17 cellular contexts compared by ENCODE assay signal in the genomic region with DNA sequence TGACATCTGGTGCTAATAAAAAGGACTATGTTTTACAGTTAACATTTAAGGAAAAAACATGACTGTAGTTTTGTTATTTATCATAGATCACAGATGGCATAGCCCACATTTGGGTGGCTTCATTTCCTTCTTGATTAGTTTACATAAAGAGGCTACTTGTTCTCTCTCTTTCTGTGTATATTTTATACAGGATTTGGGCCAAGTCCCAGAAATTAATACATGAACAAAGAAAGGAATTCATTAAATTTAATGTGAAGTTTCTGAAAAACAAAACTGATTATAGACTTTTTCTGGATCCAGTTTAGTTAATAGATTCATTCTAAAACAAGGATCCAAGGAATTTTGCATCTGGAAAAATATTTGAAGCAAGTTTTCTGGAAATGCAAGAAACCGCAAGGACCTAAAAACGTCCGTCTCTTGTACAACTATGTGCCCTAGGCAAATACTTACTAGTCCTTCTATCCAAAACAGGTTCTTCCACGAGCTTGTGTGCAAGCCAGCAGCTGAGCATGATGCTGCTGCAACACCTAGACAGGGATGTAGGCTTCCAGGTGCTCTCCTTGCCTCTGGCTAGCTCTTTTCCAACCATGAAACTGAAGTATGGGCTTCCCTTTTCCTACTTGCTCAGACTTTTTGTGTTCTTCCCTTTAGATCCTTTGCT.
DNase-seq lines count a peak whose midpoint lies in the region; ATAC-seq, FAIRE-seq and TF ChIP-seq lines count a peak whose summit lies in the region.
"Had no signal": no experiment of that assay in that cellular context is flagged by ENCODE, and none has a peak within 500 bp of the region (broad histone marks: within the 10 kb centered on the region; RNA-seq: fewer than 3 reads in every experiment).

No MANE protein-coding gene starts in this region.

- intact Hi-C loops in left ventricle myocardium inferior (cut with micrococcal nuclease) (no loop called here), left ventricle myocardium superior (cut with micrococcal nuclease) (no loop called here), left lung (cut with DNase I) (no loop called here)

- TF ChIP-seq CTCF in left ventricle myocardium inferior (IDR thresholded peaks at IDR 0.05; ENCODE audit: borderline replicate concordance), result no peak
- TF ChIP-seq CTCF in bronchial epithelial cell (IDR thresholded peaks at IDR 0.05; ENCODE audit: insufficient read depth, low read length, severe bottlenecking), result no peak
- TF ChIP-seq CTCF in left lung (IDR thresholded peaks at IDR 0.05), result no peak

- no peak for ATAC-seq in left ventricle myocardium superior
- ATAC-seq in left lung, result peak; percentile 95
- no peak for ATAC-seq in GM21367 (IDR thresholded peaks at IDR 0.05; ENCODE audit: unreplicated experiment)
- ATAC-seq in HG03045 (IDR thresholded peaks at IDR 0.05; ENCODE audit: unreplicated experiment), result no peak
- ATAC-seq: activated naive CD8-positive, alpha-beta T cell treated with anti-CD3 and anti-CD28 coated beads, Interleukin-2, amount 50 U/mL, for 24 hours; activated T-cell treated with anti-CD3 and anti-CD28 coated beads, Interleukin-2, amount 50 U/mL, for 4 hours; Panc1; stimulated activated memory B cell treated with anti-CD40 and anti-IgM and Interleukin-4, amounts not matched to agents 10 μg/mL and 1 μg/mL and 100 μg/mL, for 72 hours had no signal

- no peak overlapping the region for H3K4me3 ChIP-seq in left ventricle myocardium inferior
- no peak overlapping the region for H3K4me3 ChIP-seq in bronchial epithelial cell (ENCODE audit: low read depth, low read length)
- no peak overlapping the region for H3K4me3 ChIP-seq in left lung
- H3K4me3 ChIP-seq: vagina had no signal

- H3K4me1 ChIP-seq in left ventricle myocardium inferior (no peaks in the 10 kb centered on the region), left lung (peaks cover 0 to 4% of the 10 kb centered on the region in 2 donors)

- H3K27ac ChIP-seq in left ventricle myocardium inferior (replicated peaks), result peak overlapping the region; percentile 7
- peak overlapping the region in 1 of 2 donors; percentile 5 for H3K27ac ChIP-seq in left lung
- H3K27ac ChIP-seq: vagina had no signal

- H3K9me3 ChIP-seq in left ventricle myocardium inferior (replicated peaks) (no peaks in the 10 kb centered on the region), left lung (no peaks in the 10 kb centered on the region)
- H3K9me3 ChIP-seq: vagina had no signal

- FAIRE-seq in bronchial epithelial cell (lab: Jason Lieb, UNC), result no peak
- FAIRE-seq: H54 had no signal

- DNase-seq in left ventricle myocardium inferior (no peak), left ventricle myocardium superior (no peak), bronchial epithelial cell (ENCODE audit: low read depth) (peak; percentile 53), left lung (peak in 1 of 2 donors; percentile 44), ACHN (no peak), SKM-1 (lab: John Stamatoyannopoulos, UW; ENCODE audit: unreplicated experiment) (no peak)
- DNase-seq: activated CD4-positive, alpha-beta T cell treated with anti-CD3 and anti-CD28 coated beads, Interleukin-2, amount 10 ng/mL, durations not matched to agents 7 days and 5 days; activated naive CD8-positive, alpha-beta T cell treated with anti-CD3 and anti-CD28 coated beads, Interleukin-2, amount 50 U/mL, for 24 hours; activated T-cell treated with anti-CD3 and anti-CD28 coated beads, Interleukin-2, amount 50 U/mL, for 4 hours; NCI-H1105; T-helper 9 cell had no signal

- in situ Hi-C loops in ACHN (cut with HindIII; ENCODE audit: low pct_ligation_motif_present, low pct_unique_long_range_greater_than_20kb, low sequenced_read_pairs), result no loop called here

- H3K27me3 ChIP-seq in left ventricle myocardium inferior (ENCODE audit: low read depth) (no peaks in the 10 kb centered on the region), bronchial epithelial cell (ENCODE audit: control insufficient read depth, insufficient read depth, low read length) (no peaks in the 10 kb centered on the region), left lung (no peaks in the 10 kb centered on the region)
- H3K27me3 ChIP-seq: vagina had no signal

- no peaks in the 10 kb centered on the region for H3K36me3 ChIP-seq in left ventricle myocardium inferior
- H3K36me3 ChIP-seq in bronchial epithelial cell (ENCODE audit: control insufficient read depth, insufficient read depth, low read length), result no peaks in the 10 kb centered on the region
- H3K36me3 ChIP-seq in left lung, result no peaks in the 10 kb centered on the region
- H3K36me3 ChIP-seq: vagina had no signal
